Comparison of ENCODE assay signal across 8 cellular contexts in genomic region chr10:7260412-7260900, GRCh38.
DNase-seq lines count a peak whose midpoint lies in the region; ATAC-seq and TF ChIP-seq lines count a peak whose summit lies in the region.

No MANE protein-coding gene starts in this region.

- H3K4me1 Mint-ChIP-seq in T-helper 17 cell (peaks cover 37% of the 10 kb centered on the region), nephron progenitor cell (peaks cover 66% of the 10 kb centered on the region)

- H4K20me1 ChIP-seq in DND-41 (ENCODE audit: insufficient read depth, low read length) = peaks cover 32% of the 10 kb centered on the region
- no peaks in the 10 kb centered on the region for H4K20me1 ChIP-seq in fibroblast of lung (ENCODE audit: control insufficient read depth, extremely low read depth, insufficient read depth, low read length)

- peak; percentile 26 for DNase-seq in DND-41
- no peak for DNase-seq in T-helper 17 cell
- DNase-seq in fibroblast of lung (ENCODE audit: low read depth in 2 of 2) = peak; percentile 97 to 100
- peak; percentile 17 for DNase-seq in nephron progenitor cell
- DNase-seq in NCI-H345 (lab: John Stamatoyannopoulos, UW) = no peak
- DNase-seq in islet precursor cell = no peak

- peak overlapping the region; percentile 80 for H3K4me3 Mint-ChIP-seq in T-helper 17 cell
- no peak overlapping the region for H3K4me3 Mint-ChIP-seq in nephron progenitor cell

- H3K4me3 ChIP-seq in DND-41 (ENCODE audit: low read depth in 1 of 2, low read length in 2 of 2) (no peak overlapping the region), fibroblast of lung (replicated peaks in 1 of 4; ENCODE audit: control extremely low read depth in 1 of 4, insufficient read depth in 1 of 4, low read depth in 3 of 4, low read length in 4 of 4) (no peak overlapping the region)

- no peaks in the 10 kb centered on the region for H3K9me3 Mint-ChIP-seq in nephron progenitor cell

- H3K36me3 Mint-ChIP-seq in T-helper 17 cell (ENCODE audit: low read depth) = no peaks in the 10 kb centered on the region
- H3K36me3 Mint-ChIP-seq in nephron progenitor cell (ENCODE audit: low read depth) = peaks cover 6% of the 10 kb centered on the region

- H3K9ac ChIP-seq in DND-41 (ENCODE audit: low read depth, low read length) (no peak overlapping the region), fibroblast of lung (ENCODE audit: insufficient read depth, low read length) (no peak overlapping the region)

- peaks cover 71% of the 10 kb centered on the region for H3K79me2 ChIP-seq in DND-41 (ENCODE audit: insufficient read depth, low read length)
- H3K79me2 ChIP-seq in fibroblast of lung (ENCODE audit: control insufficient read depth, insufficient read depth, low read length) = no peaks in the 10 kb centered on the region

- H3K36me3 ChIP-seq in DND-41 (ENCODE audit: insufficient read depth, low read length) (peaks cover 64% of the 10 kb centered on the region), fibroblast of lung (ENCODE audit: control insufficient read depth, insufficient read depth, low read length) (no peaks in the 10 kb centered on the region)

- TF ChIP-seq CTCF in DND-41 (IDR thresholded peaks at IDR 0.05; ENCODE audit: borderline replicate concordance, extremely low read depth, low read length, poor library complexity, severe bottlenecking) = peak; percentile 75
- peak; percentile 58 to 76 for TF ChIP-seq CTCF in fibroblast of lung (conservative IDR thresholded peaks at IDR 0.05 in 1 of 2, IDR thresholded peaks at IDR 0.05 in 1 of 2; ENCODE audit: low read depth in 1 of 2, low read length in 2 of 2)
- TF ChIP-seq CTCF in nephron progenitor cell (IDR thresholded peaks at IDR 0.05) = peak; percentile 53

- H3K27ac ChIP-seq in DND-41 (ENCODE audit: low read length) (peak overlapping the region; percentile 66; the same call in 1 of the 2 replicates), fibroblast of lung (ENCODE audit: insufficient read depth, low read length) (no peak overlapping the region)

- no peak overlapping the region for H2AFZ ChIP-seq in DND-41 (ENCODE audit: low read depth, low read length)
- no peak overlapping the region for H2AFZ ChIP-seq in fibroblast of lung (ENCODE audit: low read length)

- no peaks in the 10 kb centered on the region for H3K9me3 ChIP-seq in DND-41 (ENCODE audit: insufficient read depth, low read length, severe bottlenecking)
- H3K9me3 ChIP-seq in T-helper 17 cell (ENCODE audit: control insufficient read depth, low read length, poor library complexity, severe bottlenecking) = no peaks in the 10 kb centered on the region
- no peaks in the 10 kb centered on the region for H3K9me3 ChIP-seq in fibroblast of lung (ENCODE audit: control insufficient read depth, insufficient read depth, low read depth, low read length)

- ATAC-seq in DND-41 (ENCODE audit: insufficient read depth, low read depth) (peak; percentile 32), GM19438 (IDR thresholded peaks at IDR 0.05; ENCODE audit: low read depth, unreplicated experiment) (peak; percentile 58), HG03571 (IDR thresholded peaks at IDR 0.05; ENCODE audit: unreplicated experiment) (peak; percentile 63), T-helper 17 cell (peak; percentile 70)

- H3K4me2 ChIP-seq in DND-41 (ENCODE audit: insufficient read depth, low read length) (no peak overlapping the region), fibroblast of lung (ENCODE audit: extremely low read depth, insufficient read depth, low read length) (no peak overlapping the region)

- no peaks in the 10 kb centered on the region for H3K27me3 ChIP-seq in DND-41 (ENCODE audit: insufficient read depth, low read length, poor library complexity)
- H3K27me3 ChIP-seq in fibroblast of lung (ENCODE audit: control insufficient read depth, insufficient read depth, low read length) = no peaks in the 10 kb centered on the region

- H3K4me1 ChIP-seq in DND-41 (ENCODE audit: insufficient read depth, low read length) (peaks cover 53% of the 10 kb centered on the region), fibroblast of lung (ENCODE audit: control insufficient read depth, extremely low read depth, insufficient read depth, low read length) (no peaks in the 10 kb centered on the region)

- peak overlapping the region; percentile 90 for H3K27ac Mint-ChIP-seq in T-helper 17 cell
- no peak overlapping the region for H3K27ac Mint-ChIP-seq in nephron progenitor cell

- no peaks in the 10 kb centered on the region for H3K27me3 Mint-ChIP-seq in T-helper 17 cell
- H3K27me3 Mint-ChIP-seq in nephron progenitor cell (ENCODE audit: low read depth, poor library complexity) = peaks cover 3% of the 10 kb centered on the region

Comparison
In these comparisons a context has a peak if more than half of its experiments do, and no peak if none do; other contexts are left out.
1. DNase-seq: peak in DND-41 (single experiment), fibroblast of lung (2 of 2) and nephron progenitor cell (single experiment); none in T-helper 17 cell (0 of 3), NCI-H345 (single experiment) and islet precursor cell (single experiment).
2. Peak in every context shown above with its lines, with median percentiles within 50 percentile points of each other: ATAC-seq and CTCF ChIP-seq.